In genomic region chr9:105244996-105245719, GRCh38 we compare ENCODE assay signal across 8 cellular contexts. TPM values are rescaled to one million over a fixed set of nuclear protein-coding genes. Genes with fewer than 3 reads are reported as not detected.
DNase-seq lines count a peak whose midpoint lies in the region; ATAC-seq, FAIRE-seq and TF ChIP-seq lines count a peak whose summit lies in the region.

No MANE protein-coding gene starts in this region.

- H3K4me1 ChIP-seq in GM23248 (ENCODE audit: insufficient read depth) (peaks cover 36% of the 10 kb centered on the region), MM.1S (ENCODE audit: low read length) (peaks cover 41% of the 10 kb centered on the region), K562 (replicated peaks in 1 of 2; ENCODE audit: control insufficient read depth in 2 of 2, insufficient read depth in 2 of 2, low read length in 2 of 2) (peaks cover 6 to 16% of the 10 kb centered on the region in 2 experiments; a peak in 4 of 5 replicates), iPS-15b (ENCODE audit: control insufficient read depth, insufficient read depth, low read length) (peaks cover 48% of the 10 kb centered on the region)

- intact Hi-C loops in K562 (cut with micrococcal nuclease): loop anchor here (10.0 kb wide), 1 partner anchor 450 kb away; no protein-coding TSS in a partner anchor

- H3K27ac ChIP-seq in GM23248: peak overlapping the region; percentile 80
- H3K27ac ChIP-seq in MM.1S (ENCODE audit: low read length): peak overlapping the region; percentile 98
- H3K27ac ChIP-seq in K562 (ENCODE audit: extremely low read depth, low read depth, low read length): no peak overlapping the region

- TF ChIP-seq CTCF in MM.1S (IDR thresholded peaks at IDR 0.05; ENCODE audit: low read length): peak; percentile 31
- no peak for TF ChIP-seq CTCF in K562 (IDR thresholded peaks at IDR 0.05 in 2 of 3, conservative IDR thresholded peaks at IDR 0.05 in 1 of 3; ENCODE audit: insufficient read depth in 2 of 3, low read depth in 1 of 3, low read length in 3 of 3)

- H3K9me1 ChIP-seq in K562 (ENCODE audit: control insufficient read depth, insufficient read depth, low read length): no peaks in the 10 kb centered on the region

- H3K9me3 ChIP-seq in GM23248 (ENCODE audit: low read depth) (no peaks in the 10 kb centered on the region), MM.1S (replicated peaks; ENCODE audit: insufficient read depth, low read length) (no peaks in the 10 kb centered on the region), K562 (replicated peaks; ENCODE audit: control insufficient read depth, insufficient read depth, low read depth, low read length) (no peaks in the 10 kb centered on the region), iPS-15b (ENCODE audit: control insufficient read depth, insufficient read depth, low read length) (no peaks in the 10 kb centered on the region)

- peak; percentile 3 for DNase-seq in DMS79 treated with DMSO at 0.1 percent for 48 hours (lab: John Stamatoyannopoulos, UW)
- peak; percentile 76 for DNase-seq in GM23248
- peak; percentile 69 for DNase-seq in MM.1S
- peak; percentile 40 for DNase-seq in T-helper 22 cell (ENCODE audit: low read depth)
- DNase-seq in K562 (ENCODE audit: extremely low read depth in 1 of 4, low spot score in 3 of 4): peak in 1 of 4 experiments; percentile 8
- no peak for DNase-seq in skeletal muscle cell (ENCODE audit: low read depth)

- TF ChIP-seq RAD21 in K562 (CRISPR knock-in tag; conservative IDR thresholded peaks at IDR 0.05 in 1 of 2, IDR thresholded peaks at IDR 0.05 in 1 of 2): no peak

- 1% methylated on average over 38 to 53 of the region's 53 CpGs for WGBS in GM23248 (ENCODE audit: low coverage in 1 of 2, low lambda C conversion rate in 2 of 2, missing lambda C conversion rate in 2 of 2), 2 experiments
- WGBS in K562 (ENCODE audit: insufficient coverage, low coverage, missing lambda C conversion rate): 31% methylated on average over 27 of the region's 53 CpGs

- H3K79me2 ChIP-seq in GM23248 (ENCODE audit: insufficient read depth): peaks cover 45% of the 10 kb centered on the region
- peaks cover 53% of the 10 kb centered on the region for H3K79me2 ChIP-seq in MM.1S (ENCODE audit: low read length)
- H3K79me2 ChIP-seq in K562 (ENCODE audit: control insufficient read depth, insufficient read depth, low read length): no peaks in the 10 kb centered on the region

- H4K20me1 ChIP-seq in GM23248 (ENCODE audit: insufficient read depth) (no peaks in the 10 kb centered on the region), MM.1S (ENCODE audit: insufficient read depth, low read length) (no peaks in the 10 kb centered on the region), K562 (replicated peaks; ENCODE audit: control insufficient read depth, insufficient read depth, low read length) (no peaks in the 10 kb centered on the region)

- peak overlapping the region; percentile 95 for H2AFZ ChIP-seq in GM23248
- peak overlapping the region; percentile 23; the same call in 1 of the 2 replicates for H2AFZ ChIP-seq in MM.1S (ENCODE audit: low read length)
- H2AFZ ChIP-seq in K562 (ENCODE audit: low read depth, low read length): peak overlapping the region; percentile 60

- H3K4me3 ChIP-seq in GM23248 (peak overlapping the region; percentile 96), MM.1S (ENCODE audit: low read length) (peak overlapping the region; percentile 92), K562 (peak overlapping the region; percentile 46), iPS-15b (ENCODE audit: low read depth, low read length) (peak overlapping the region; percentile 77), skeletal muscle cell (ENCODE audit: low read depth, low read length) (peak overlapping the region; percentile 85)

- BruUV-seq in K562 (replicated peaks; lab: Mats Ljungman, UMichigan): no TSS peak

- H3K36me3 ChIP-seq in GM23248 (ENCODE audit: low read depth) (no peaks in the 10 kb centered on the region), MM.1S (replicated peaks; ENCODE audit: insufficient read depth, low read length) (no peaks in the 10 kb centered on the region), K562 (ENCODE audit: control insufficient read depth, insufficient read depth, low read length) (no peaks in the 10 kb centered on the region), iPS-15b (ENCODE audit: control insufficient read depth, insufficient read depth, low read length) (no peaks in the 10 kb centered on the region)

- H3K9me2 ChIP-seq in GM23248 (ENCODE audit: insufficient read depth) (no peaks in the 10 kb centered on the region), MM.1S (replicated peaks; ENCODE audit: insufficient read depth, low read length) (no peaks in the 10 kb centered on the region)

- POLR2A ChIA-PET in K562 (lab: Yijun Ruan, JAX): interaction anchor here (0.6 kb wide), 1 partner anchor 11 kb away, joined by 3 read pairs; no protein-coding TSS in a partner anchor

- CTCF ChIA-PET in K562 (lab: Yijun Ruan, JAX; ENCODE audit: low intra/inter-chr PET ratio): no interaction called here

- H3K4me2 ChIP-seq in GM23248 (ENCODE audit: unreplicated experiment) (peak overlapping the region; percentile 94), MM.1S (ENCODE audit: low read depth, low read length) (peak overlapping the region; percentile 77), K562 (ENCODE audit: insufficient read depth, low read length) (peak overlapping the region; percentile 72; the same call in 1 of the 2 replicates)

- ATAC-seq in K562 (no peak), GM18861 (IDR thresholded peaks at IDR 0.05; ENCODE audit: unreplicated experiment) (no peak)

- H3F3A ChIP-seq in GM23248 (ENCODE audit: insufficient read depth) (peaks cover 32% of the 10 kb centered on the region), MM.1S (ENCODE audit: insufficient read depth, low read length) (peaks cover 43% of the 10 kb centered on the region)

- H3K9ac ChIP-seq in GM23248 (peak overlapping the region; percentile 90), MM.1S (ENCODE audit: low read length) (peak overlapping the region; percentile 99), K562 (ENCODE audit: insufficient read depth in 1 of 2, low read depth in 2 of 2, low read length in 2 of 2) (peak overlapping the region in 1 of 2 experiments; percentile 83; a peak in 2 of 4 replicates), iPS-15b (ENCODE audit: low read depth, low read length) (peak overlapping the region; percentile 89)

- no peak for TF ChIP-seq EP300 in K562 (IDR thresholded peaks at IDR 0.05; ENCODE audit: low read length)

- no peak for TF ChIP-seq POLR2A in K562 (conservative IDR thresholded peaks at IDR 0.05)

- in situ Hi-C loops in GM23248 (cut with MboI): no loop called here
- in situ Hi-C loops in K562 (cut with MboI): no loop called here

- FAIRE-seq in K562 (lab: Jason Lieb, UNC): no peak

- H3K27me3 ChIP-seq in GM23248 (replicated peaks; ENCODE audit: insufficient read depth) (no peaks in the 10 kb centered on the region), MM.1S (replicated peaks; ENCODE audit: insufficient read depth, low read length) (no peaks in the 10 kb centered on the region), K562 (ENCODE audit: control insufficient read depth in 2 of 2, insufficient read depth in 2 of 2, low read length in 2 of 2) (peaks cover 13% of the 10 kb centered on the region in 2 experiments; a peak in 4 of 5 replicates), iPS-15b (ENCODE audit: control insufficient read depth, insufficient read depth, low read length) (no peaks in the 10 kb centered on the region)

TF ChIP-seq in K562, 482 proteins besides CTCF, POLR2A, EP300 and RAD21:
- TF ChIP-seq HDAC1 (IDR thresholded peaks at IDR 0.05) (no peak), SAP30 (IDR thresholded peaks at IDR 0.05; ENCODE audit: borderline replicate concordance, insufficient read depth, low read depth, low read length, poor library complexity, severe bottlenecking) (no peak), TAF7 (tag; IDR thresholded peaks at IDR 0.05) (no peak), ZNF398 (CRISPR knock-in tag; IDR thresholded peaks at IDR 0.05) (no peak), ZBTB7A (IDR thresholded peaks at IDR 0.05; ENCODE audit: borderline replicate concordance, control insufficient read depth, low read depth, low read length) (peak; percentile 10; the same call in 1 of the 2 replicates), MAFF (IDR thresholded peaks at IDR 0.05; ENCODE audit: low read length) (no peak)

RNA-seq across cellular contexts. Expression of gene SLC44A1, which starts 0.7 kb away (rescaled TPM):
- 52.6 and 54.6 TPM in 2 replicates for total RNA-seq in GM23248 (2014; rRNA removed; shearing (Covaris generic))
- polyA plus RNA-seq in GM23248 (2016; fragmentation: Nextera tagmentation; extraction: Ambion mirVana) (27.8 and 30.4 TPM in 2 replicates), K562 (2011; rRNA removed) (0.11 and 0.35 TPM in 2 replicates), K562 (2014; fragmentation: Illumina TruSeq; extraction: Trizol) (0.22 and 0.30 TPM in 2 replicates), K562 (2014; fragmentation: Nextera tagmentation; extraction: Ambion mirVana) (under 1 TPM; 0.11 to 0.17 TPM), K562 (2014; rRNA removed) (0.24 and 0.25 TPM in 2 replicates)
- total RNA-seq in K562 (2011; cell fraction: chromatin; rRNA removed; ENCODE audit: low replicate concordance): 0.58 and 0.62 TPM in 2 replicates
- total RNA-seq in K562 (2011; cell fraction: nucleolus; rRNA removed): 0.17 and 0.79 TPM in 2 replicates
- total RNA-seq in K562 (2011; cell fraction: nucleoplasm; rRNA removed): 0.51 and 1.1 TPM in 2 replicates
- total RNA-seq in K562 (2014; rRNA removed) (0.59 and 0.86 TPM in 2 replicates), K562 (2014; rRNA removed; fragmentation: Illumina TruSeq; extraction: Trizol) (0.40 and 0.51 TPM in 2 replicates), K562 (2015; rRNA removed; fragmentation: Illumina TruSeq; extraction: Trizol) (0.29 and 0.34 TPM in 2 replicates), K562 (2021) (0.44 and 0.83 TPM in 2 replicates)
- 0.19 and 0.27 TPM in 2 replicates for polyA plus RNA-seq in K562 (2011; cell fraction: cytosol; rRNA removed)
- 0.11 and 0.18 TPM in 2 replicates for polyA plus RNA-seq in K562 (2011; cell fraction: nucleus; rRNA removed)
- 0.40 and 0.64 TPM in 2 replicates for polyA plus RNA-seq in K562 (2012)
- polyA minus RNA-seq in K562 (2011; rRNA and poly(A)+ RNA removed): 0.36 and 1.3 TPM in 2 replicates
- polyA minus RNA-seq in K562 (2011; cell fraction: cytosol; rRNA and poly(A)+ RNA removed): 0.10 and 1.2 TPM in 2 replicates
- 0.13 TPM in 1 of 2 replicates, not detected in the other for polyA minus RNA-seq in K562 (2011; cell fraction: nucleus; rRNA and poly(A)+ RNA removed)

Comparison
In these comparisons a context has a peak if more than half of its experiments do, and no peak if none do; other contexts are left out.
1. H2AFZ ChIP-seq: peak in every context shown above with its lines; median percentile 95 in GM23248; 60 in K562; 23 in MM.1S.
2. H3K4me3 ChIP-seq: peak in every context shown above with its lines; median percentile 96 in GM23248; 92 in MM.1S; 85 in skeletal muscle cell; 77 in iPS-15b; 46 in K562.
3. RNA of gene SLC44A1, which starts 0.7 kb away (total RNA-seq): 52.6 to 54.6 TPM in GM23248; 0.17 to 1.1 TPM in K562; every median in the first group is over 10 times any median in the second.
4. Peak in every context shown above with its lines, with median percentiles within 50 percentile points of each other: H3K4me2 ChIP-seq.